ENCODE assay signal across 8 cellular contexts in the genomic region with DNA sequence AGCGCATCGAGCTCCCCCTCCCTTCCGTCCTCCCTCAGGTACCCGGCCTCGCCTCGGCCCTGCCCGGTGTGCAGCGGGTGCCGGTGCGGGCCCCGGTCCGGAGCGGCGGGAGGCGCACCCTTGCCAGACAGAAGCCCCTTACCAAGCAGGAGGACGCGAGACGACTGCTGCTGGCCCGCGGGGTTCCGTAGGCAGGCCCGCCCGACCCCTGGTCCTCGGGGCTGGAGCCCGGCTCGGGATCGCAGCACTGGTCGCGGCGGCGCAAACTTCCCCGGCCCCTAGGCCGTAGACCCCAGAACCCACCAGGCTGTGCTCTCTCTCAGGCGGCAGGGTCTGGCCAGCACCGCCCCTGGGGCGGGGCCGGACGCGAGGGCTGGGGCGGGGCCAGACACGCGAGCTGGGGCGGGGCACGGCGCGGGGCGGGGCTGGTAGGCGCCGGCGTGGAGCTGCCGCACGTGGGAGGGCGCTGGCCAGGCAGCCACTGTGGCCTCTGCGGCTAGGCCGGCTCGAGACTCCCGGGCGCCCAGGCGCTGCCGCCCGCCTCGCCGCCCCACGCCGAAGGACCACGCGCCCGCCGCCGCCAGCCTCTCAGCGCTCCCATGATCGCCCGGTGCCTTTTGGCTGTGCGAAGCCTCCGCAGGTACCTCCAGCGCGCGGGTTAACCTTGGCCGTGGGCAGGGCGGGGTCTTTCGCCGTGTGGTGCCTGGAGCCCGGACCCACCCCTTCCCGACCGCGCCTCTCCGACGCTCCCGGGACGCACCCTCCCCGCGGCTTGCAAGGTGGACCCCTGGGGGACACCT. TPM values are rescaled to one million over a fixed set of nuclear protein-coding genes. Genes with fewer than 3 reads are reported as not detected.
DNase-seq lines count a peak whose midpoint lies in the region; ATAC-seq and TF ChIP-seq lines count a peak whose summit lies in the region.

TSS of gene NLN (plus strand) at position 431 of the 800 bp plus-strand sequence. CDS start at position 600, 169 bp downstream.
TSS of gene SGTB (minus strand) at position 335 of the 800 bp plus-strand sequence. CDS start 1,302 bp downstream, outside the sequence.

- H3K4me1 Mint-ChIP-seq in activated CD8-positive, alpha-beta T cell treated with anti-CD3 and anti-CD28 coated beads, Interleukin-2, amount 10 ng/mL, durations not matched to agents 7 days and 5 days (ENCODE audit: low read depth), result peaks cover 24% of the 10 kb centered on the region

- peak within 1 kb of the TSS; percentile 86 for H3K4me3 Mint-ChIP-seq in activated CD8-positive, alpha-beta T cell treated with anti-CD3 and anti-CD28 coated beads, Interleukin-2, amount 10 ng/mL, durations not matched to agents 7 days and 5 days

- peak within 1 kb of the TSS; percentile 89 for H3K27ac Mint-ChIP-seq in activated CD8-positive, alpha-beta T cell treated with anti-CD3 and anti-CD28 coated beads, Interleukin-2, amount 10 ng/mL, durations not matched to agents 7 days and 5 days

- no peaks in the 10 kb centered on the region for H3K9me3 Mint-ChIP-seq in activated CD8-positive, alpha-beta T cell treated with anti-CD3 and anti-CD28 coated beads, Interleukin-2, amount 10 ng/mL, durations not matched to agents 7 days and 5 days (ENCODE audit: insufficient read depth)

- ATAC-seq in GM19035 (IDR thresholded peaks at IDR 0.05; ENCODE audit: unreplicated experiment) (peak; percentile 90), HG03342 (IDR thresholded peaks at IDR 0.05; ENCODE audit: unreplicated experiment) (peak; percentile 91)
- ATAC-seq in activated CD8-positive, alpha-beta T cell treated with anti-CD3 and anti-CD28 coated beads, Interleukin-2, amount 10 ng/mL, durations not matched to agents 7 days and 5 days, result peak; percentile 96

- CTCF ChIA-PET in BJ (lab: Yijun Ruan, JAX), result interaction anchor here (0.6 kb wide), 1 partner anchor 245 kb away, joined by 3 read pairs; no protein-coding TSS in a partner anchor
- CTCF ChIA-PET in activated CD8-positive, alpha-beta T cell treated with anti-CD3 and anti-CD28 coated beads, Interleukin-2, amount 10 ng/mL, durations not matched to agents 7 days and 5 days (lab: Charles Lee), result no interaction called here

- no peaks in the 10 kb centered on the region for H3K27me3 Mint-ChIP-seq in activated CD8-positive, alpha-beta T cell treated with anti-CD3 and anti-CD28 coated beads, Interleukin-2, amount 10 ng/mL, durations not matched to agents 7 days and 5 days (ENCODE audit: low read depth)

- POLR2A ChIA-PET in BJ (lab: Charles Lee), result interaction anchor here (0.8 kb wide), 1 partner anchor 206 kb away, joined by 5 read pairs; no protein-coding TSS in a partner anchor
- POLR2A ChIA-PET in activated CD8-positive, alpha-beta T cell treated with anti-CD3 and anti-CD28 coated beads, Interleukin-2, amount 10 ng/mL, durations not matched to agents 7 days and 5 days (lab: Charles Lee), result interaction anchor here (0.9 to 3.1 kb wide), 5 partner anchors 13 to 422 kb away, joined by 3 to 18 read pairs (median 7); partner anchors contain the start of genes CENPK, ERBIN, PPWD1 and SHLD3

- no peaks in the 10 kb centered on the region for H3K27me3 ChIP-seq in BJ (ENCODE audit: control insufficient read depth, insufficient read depth, low read length)

- H3K36me3 ChIP-seq in BJ (ENCODE audit: control insufficient read depth, insufficient read depth, low read length), result peaks cover 3% of the 10 kb centered on the region; the same call in 1 of the 2 replicates

- DNase-seq in BJ (ENCODE audit: low read depth), result no peak
- peak; percentile 68 for DNase-seq in NCI-H748 treated with DMSO at 0.1 percent for 48 hours (lab: John Stamatoyannopoulos, UW)
- DNase-seq in activated CD8-positive, alpha-beta T cell treated with anti-CD3 and anti-CD28 coated beads, Interleukin-2, amount 10 ng/mL, durations not matched to agents 7 days and 5 days, result peak; percentile 83
- DNase-seq in effector CD4-positive, alpha-beta T cell, result peak; percentile 80
- DNase-seq in lung microvascular endothelial cell (ENCODE audit: low read depth in 2 of 2), result peak; percentile 81 to 89
- peak; percentile 65 to 82 (median 74) for DNase-seq in stimulated activated CD4-positive, alpha-beta T cell treated with anti-CD3 and anti-CD28 coated beads, TNF-alpha, amount 100 ng/mL, for 48 hours (ENCODE audit: low read depth in 3 of 3)

- peaks cover 3% of the 10 kb centered on the region for H3K36me3 Mint-ChIP-seq in activated CD8-positive, alpha-beta T cell treated with anti-CD3 and anti-CD28 coated beads, Interleukin-2, amount 10 ng/mL, durations not matched to agents 7 days and 5 days (ENCODE audit: low read depth)

- H3K4me3 ChIP-seq in BJ (ENCODE audit: low read depth, low read length), result peak within 1 kb of the TSS; percentile 98

- TF ChIP-seq CTCF in BJ (IDR thresholded peaks at IDR 0.05; ENCODE audit: insufficient read depth, low read depth, low read length), result no peak

RNA-seq across cellular contexts. Expression of gene NLN, which starts in this region (rescaled TPM):
- polyA plus RNA-seq in BJ (2011; rRNA removed), result 15.4 and 20.2 TPM in 2 replicates
- polyA minus RNA-seq in BJ (2011; rRNA and poly(A)+ RNA removed), result 17.6 and 20.4 TPM in 2 replicates
- total RNA-seq in activated CD8-positive, alpha-beta T cell treated with anti-CD3 and anti-CD28 coated beads, Interleukin-2, amount 10 ng/mL, durations not matched to agents 7 days and 5 days, result 10 to 100 TPM; 13.9 to 14.3 TPM
- 21.0 and 22.7 TPM in 2 replicates for total RNA-seq in lung microvascular endothelial cell

RNA-seq across cellular contexts. Expression of gene SGTB, which starts in this region (rescaled TPM):
- 6.5 and 14.0 TPM in 2 replicates for polyA plus RNA-seq in BJ (2011; rRNA removed)
- 5.3 and 6.0 TPM in 2 replicates for polyA minus RNA-seq in BJ (2011; rRNA and poly(A)+ RNA removed)
- 10 to 100 TPM; 17.5 to 18.4 TPM for total RNA-seq in activated CD8-positive, alpha-beta T cell treated with anti-CD3 and anti-CD28 coated beads, Interleukin-2, amount 10 ng/mL, durations not matched to agents 7 days and 5 days
- total RNA-seq in lung microvascular endothelial cell, result 9.3 and 9.4 TPM in 2 replicates
